In genomic region chr3:12750223-12750622, GRCh38 we compare ENCODE assay signal across 1 cellular context.
TF ChIP-seq lines count a peak whose summit lies in the region.

No MANE protein-coding gene starts in this region.

TF ChIP-seq in SK-N-SH, 30 proteins besides CTCF, POLR2A, EP300 and RAD21 (continued from another document):
- TF ChIP-seq ZBTB33 (IDR thresholded peaks at IDR 0.05; ENCODE audit: borderline replicate concordance, low read depth) (no peak), GABPA (IDR thresholded peaks at IDR 0.05; ENCODE audit: low read depth) (no peak), NRF1 (IDR thresholded peaks at IDR 0.05; ENCODE audit: low read depth, low read length) (no peak), NFIC (IDR thresholded peaks at IDR 0.05; ENCODE audit: borderline replicate concordance) (peak; percentile 74; the same call in 1 of the 2 replicates), EZH2phosphoT487 (IDR thresholded peaks at IDR 0.05; ENCODE audit: borderline replicate concordance, low read depth) (no peak), YY1 (IDR thresholded peaks at IDR 0.05; ENCODE audit: low read depth) (peak; percentile 59; the same call in 1 of the 2 replicates), GATA2 (CRISPR knock-in tag; IDR thresholded peaks at IDR 0.05) (no peak), TEAD4 (IDR thresholded peaks at IDR 0.05; ENCODE audit: borderline replicate concordance, insufficient read depth) (no peak), MXI1 (IDR thresholded peaks at IDR 0.05; ENCODE audit: low read depth, low read length) (no peak), TAF1 (IDR thresholded peaks at IDR 0.05; ENCODE audit: borderline replicate concordance, low read depth, low read length) (no peak), RXRA (IDR thresholded peaks at IDR 0.05; ENCODE audit: borderline replicate concordance, low read depth) (no peak)
